Comparison of ENCODE assay signal across 9 cellular contexts in genomic region chr9:26945591-26945990, GRCh38. TPM values are rescaled to one million over a fixed set of nuclear protein-coding genes. Genes with fewer than 3 reads are reported as not detected.
A peak's percentile ranks its signal among the peaks of the same experiment; 100 is the strongest.
DNase-seq lines count a peak whose midpoint lies in the region; ATAC-seq and TF ChIP-seq lines count a peak whose summit lies in the region.
"Had no signal": no experiment of that assay in that cellular context is flagged by ENCODE, and none has a peak within 500 bp of the region (broad histone marks: within the 10 kb centered on the region; RNA-seq: fewer than 3 reads in every experiment).

No MANE protein-coding gene starts in this region.

- H3K9me3 ChIP-seq in left ventricle myocardium inferior (replicated peaks) (no peaks in the 10 kb centered on the region), adipocyte (ENCODE audit: control insufficient read depth, low read length) (no peaks in the 10 kb centered on the region), left lung (no peaks in the 10 kb centered on the region), uterus (no peaks in the 10 kb centered on the region)

- TF ChIP-seq CTCF in left ventricle myocardium inferior (IDR thresholded peaks at IDR 0.05; ENCODE audit: borderline replicate concordance) = no peak
- TF ChIP-seq CTCF in left lung (IDR thresholded peaks at IDR 0.05) = no peak
- no peak for TF ChIP-seq CTCF in uterus (IDR thresholded peaks at IDR 0.05)

- intact Hi-C loops in left ventricle myocardium inferior (cut with micrococcal nuclease) = loop anchor here (10.0 kb wide), 1 partner anchor 51 kb away; the partner anchor contains the start of gene CAAP1
- intact Hi-C loops in left ventricle myocardium superior (cut with micrococcal nuclease) = no loop called here
- intact Hi-C loops in left lung (cut with DNase I) = loop anchor here in 1 of 2 donors (10.0 kb wide), 1 partner anchor 51 kb away; the partner anchor contains the start of gene CAAP1
- intact Hi-C loops in uterus (cut with DNase I; ENCODE audit: low total_unique reads) = no loop called here

- H3K4me1 ChIP-seq in left ventricle myocardium inferior (peaks cover 59% of the 10 kb centered on the region), adipocyte (ENCODE audit: control insufficient read depth, insufficient read depth, low read length) (peaks cover 22% of the 10 kb centered on the region), left lung (peaks cover 18 to 40% of the 10 kb centered on the region in 2 donors), uterus (peaks cover 0 to 4% of the 10 kb centered on the region in 2 donors)

- H3K27ac ChIP-seq in left ventricle myocardium inferior (replicated peaks) (no peak overlapping the region), left lung (no peak overlapping the region), uterus (no peak overlapping the region)

- DNase-seq in left ventricle myocardium inferior (no peak), left ventricle myocardium superior (no peak), adipocyte (ENCODE audit: low read depth) (peak; percentile 18), left lung (no peak), uterus (no peak), GM19238 (ENCODE audit: insufficient read length, low spot score) (no peak), cerebellar nuclear complex (lab: John Stamatoyannopoulos, UW) (no peak)
- DNase-seq: NCI-H1436 had no signal

- H3K9ac ChIP-seq in adipocyte (ENCODE audit: low read length) = peak overlapping the region; percentile 98

- H3K36me3 ChIP-seq in left ventricle myocardium inferior = no peaks in the 10 kb centered on the region
- H3K36me3 ChIP-seq in adipocyte (ENCODE audit: control insufficient read depth, insufficient read depth, low read length, severe bottlenecking) = no peaks in the 10 kb centered on the region
- no peaks in the 10 kb centered on the region for H3K36me3 ChIP-seq in left lung
- no peaks in the 10 kb centered on the region for H3K36me3 ChIP-seq in uterus

- no peaks in the 10 kb centered on the region for H3K27me3 ChIP-seq in left ventricle myocardium inferior (ENCODE audit: low read depth)
- no peaks in the 10 kb centered on the region for H3K27me3 ChIP-seq in adipocyte (replicated peaks; ENCODE audit: control insufficient read depth, insufficient read depth, low read length)
- no peaks in the 10 kb centered on the region for H3K27me3 ChIP-seq in left lung
- no peaks in the 10 kb centered on the region for H3K27me3 ChIP-seq in uterus

- H3K4me3 ChIP-seq in left ventricle myocardium inferior (peak overlapping the region; percentile 95), adipocyte (ENCODE audit: low read length) (peak overlapping the region; percentile 94), left lung (peak overlapping the region; percentile 90 to 98), uterus (peak overlapping the region; percentile 79 to 97)

- TF ChIP-seq POLR2A in uterus (IDR thresholded peaks at IDR 0.05) = no peak

- no peak for ATAC-seq in left ventricle myocardium superior
- ATAC-seq in left lung = no peak
- ATAC-seq in GM21515 (IDR thresholded peaks at IDR 0.05; ENCODE audit: unreplicated experiment) = no peak

RNA-seq across cellular contexts. Expression of gene PLAA, which starts 1.5 kb away (rescaled TPM):
- total RNA-seq in left ventricle myocardium inferior = 32.3 TPM
- 33.8 TPM for total RNA-seq in left ventricle myocardium superior
- 10 to 100 TPM; 28.0 to 31.0 TPM for total RNA-seq in left lung
- total RNA-seq in uterus = 10 to 100 TPM; 11.3 to 34.8 (median 23.4) TPM

RNA-seq across cellular contexts. Expression of gene IFT74, which starts 10.6 kb away (rescaled TPM):
- total RNA-seq in left ventricle myocardium inferior = 10.1 TPM
- 9.2 TPM for total RNA-seq in left ventricle myocardium superior
- 10 to 100 TPM; 10.8 TPM for total RNA-seq in left lung
- 10 to 100 TPM; 19.1 to 31.5 (median 25.4) TPM for total RNA-seq in uterus

RNA-seq across cellular contexts. Expression of gene CAAP1, which starts 53.0 kb away (rescaled TPM):
- 7.9 TPM for total RNA-seq in left ventricle myocardium inferior
- total RNA-seq in left ventricle myocardium superior = 6.2 TPM
- 10 to 100 TPM; 12.4 to 12.9 TPM for total RNA-seq in left lung
- 10 to 100 TPM in 3 of 4 donors, 1 to 10 TPM in 1; 1.3 to 34.0 (median 12.3) TPM for total RNA-seq in uterus

RNA-seq across cellular contexts. Expression of gene LRRC19, which starts 59.9 kb away (rescaled TPM):
- total RNA-seq in left ventricle myocardium inferior (not detected), left ventricle myocardium superior (not detected), left lung (not detected), uterus (not detected)
